ENCODE assay signal across 19 cellular contexts in genomic region chr2:66683599-66683998, GRCh38.
A peak's percentile ranks its signal among the peaks of the same experiment; 100 is the strongest.
DNase-seq lines count a peak whose midpoint lies in the region; ATAC-seq, FAIRE-seq and TF ChIP-seq lines count a peak whose summit lies in the region.
"Had no signal": no experiment of that assay in that cellular context is flagged by ENCODE, and none has a peak within 500 bp of the region (broad histone marks: within the 10 kb centered on the region; RNA-seq: fewer than 3 reads in every experiment).

No MANE protein-coding gene starts in this region.

- no peak overlapping the region for H3K9ac ChIP-seq in muscle layer of colon (ENCODE audit: low read length)
- H3K9ac ChIP-seq: BLaER1 had no signal

- H3K9me3 ChIP-seq in left ventricle myocardium inferior (replicated peaks) (no peaks in the 10 kb centered on the region), muscle layer of colon (ENCODE audit: low read length) (no peaks in the 10 kb centered on the region)
- H3K9me3 ChIP-seq: BLaER1, HAP-1 had no signal

- FAIRE-seq in bronchial epithelial cell (lab: Jason Lieb, UNC), result peak; percentile 32
- FAIRE-seq: A204.1, GM19239, HTR-8/SVneo had no signal

- ATAC-seq in HG02642 (IDR thresholded peaks at IDR 0.05; ENCODE audit: poor library complexity, unreplicated experiment), result no peak

- H3K4me1 ChIP-seq in left ventricle myocardium inferior, result no peaks in the 10 kb centered on the region
- H3K4me1 ChIP-seq in muscle layer of colon (ENCODE audit: insufficient read depth, low read length), result peaks cover 30% of the 10 kb centered on the region
- H3K4me1 ChIP-seq: BLaER1 had no signal

- DNase-seq in NCI-H524 (lab: John Stamatoyannopoulos, UW) (peak; percentile 50 to 73), bronchial epithelial cell (ENCODE audit: low read depth) (no peak), left ventricle myocardium inferior (peak; percentile 42), HuH-7 (ENCODE audit: low spot score) (no peak), globus pallidus (ENCODE audit: low spot score) (no peak)
- no peak for DNase-seq in activated CD4-positive, alpha-beta T cell treated with anti-CD3 and anti-CD28 coated beads, Interleukin-2, amount 50 U/mL, for 1 hour
- DNase-seq: CD8-positive, alpha-beta memory T cell; DMS79; NCI-H187; NCI-H748 treated with DMSO at 0.1 percent for 48 hours; PC-9 had no signal

- H3K4me3 ChIP-seq in bronchial epithelial cell (ENCODE audit: low read depth, low read length) (no peak overlapping the region), left ventricle myocardium inferior (no peak overlapping the region), muscle layer of colon (ENCODE audit: low read depth in 1 of 2, low read length in 2 of 2) (no peak overlapping the region)
- H3K4me3 ChIP-seq: BLaER1, HAP-1, PC-9 had no signal

- H3K36me3 ChIP-seq in bronchial epithelial cell (ENCODE audit: control insufficient read depth, insufficient read depth, low read length), result no peaks in the 10 kb centered on the region
- no peaks in the 10 kb centered on the region for H3K36me3 ChIP-seq in left ventricle myocardium inferior
- no peaks in the 10 kb centered on the region for H3K36me3 ChIP-seq in muscle layer of colon (ENCODE audit: insufficient read depth, low read length)
- H3K36me3 ChIP-seq: BLaER1, HAP-1 had no signal

- H3K27ac ChIP-seq in left ventricle myocardium inferior (replicated peaks) (no peak overlapping the region), muscle layer of colon (ENCODE audit: low read depth, low read length) (peak overlapping the region; percentile 53)
- H3K27ac ChIP-seq: BLaER1, HL-60, PC-9 had no signal

- H3K27me3 ChIP-seq in bronchial epithelial cell (ENCODE audit: control insufficient read depth, insufficient read depth, low read length) (no peaks in the 10 kb centered on the region), left ventricle myocardium inferior (ENCODE audit: low read depth) (no peaks in the 10 kb centered on the region), muscle layer of colon (ENCODE audit: control insufficient read depth in 1 of 2, insufficient read depth in 2 of 2, low read length in 2 of 2) (no peaks in the 10 kb centered on the region)
- H3K27me3 ChIP-seq: BLaER1 had no signal

- TF ChIP-seq CTCF in bronchial epithelial cell (IDR thresholded peaks at IDR 0.05; ENCODE audit: insufficient read depth, low read length, severe bottlenecking) (no peak), left ventricle myocardium inferior (IDR thresholded peaks at IDR 0.05; ENCODE audit: borderline replicate concordance) (no peak)

- intact Hi-C loops in left ventricle myocardium inferior (cut with micrococcal nuclease), result no loop called here

Comparison
In these comparisons a context has a peak if more than half of its experiments do, and no peak if none do; other contexts are left out.
1. DNase-seq: peak in NCI-H524 (2 of 2) and left ventricle myocardium inferior (single experiment); none in bronchial epithelial cell (single experiment), HuH-7 (single experiment), globus pallidus (single experiment) and activated CD4-positive, alpha-beta T cell treated with anti-CD3 and anti-CD28 coated beads, Interleukin-2, amount 50 U/mL, for 1 hour (single experiment).